21 cellular contexts compared by ENCODE assay signal in the genomic region with DNA sequence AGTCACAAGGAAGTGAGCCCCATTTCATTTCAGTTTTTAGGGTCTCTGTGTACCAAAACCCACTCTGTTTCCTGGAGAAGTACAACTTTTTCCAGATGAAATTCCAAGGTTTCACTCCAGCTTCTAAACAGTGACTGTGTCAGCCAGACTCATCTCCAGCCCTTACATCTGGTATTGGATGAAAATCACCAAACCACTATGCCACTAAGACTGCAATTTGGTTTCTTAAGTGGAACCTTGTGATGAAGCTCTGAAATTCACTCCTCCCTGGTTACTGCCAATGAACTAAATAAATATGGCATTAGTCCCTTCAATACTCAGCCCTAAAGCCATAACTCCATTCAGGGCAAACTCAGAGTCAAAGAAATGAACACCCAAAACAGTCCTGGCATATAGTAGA.
DNase-seq lines count a peak whose midpoint lies in the region; ATAC-seq and TF ChIP-seq lines count a peak whose summit lies in the region.
"Had no signal": no experiment of that assay in that cellular context is flagged by ENCODE, and none has a peak within 500 bp of the region (broad histone marks: within the 10 kb centered on the region; RNA-seq: fewer than 3 reads in every experiment).

No MANE protein-coding gene starts in this region.

- no peak overlapping the region for H3K14ac ChIP-seq in IMR-90 (replicated peaks; ENCODE audit: low read depth, low read length)

- no peak overlapping the region; the same call in 1 of the 2 replicates for H4K91ac ChIP-seq in IMR-90 (ENCODE audit: insufficient read depth, low read depth, low read length)

- no peaks in the 10 kb centered on the region for H3K79me1 ChIP-seq in IMR-90 (ENCODE audit: low read depth in 1 of 2, low read length in 2 of 2)

- H3K4ac ChIP-seq in IMR-90 (ENCODE audit: low read depth, low read length): no peak overlapping the region

- POLR2A ChIA-PET in IMR-90 (lab: Charles Lee; ENCODE audit: unreplicated experiment) (no interaction called here), RWPE1 (lab: Yijun Ruan, JAX; ENCODE audit: low non-redundant PET) (no interaction called here)

- no peak overlapping the region for H2AK9ac ChIP-seq in IMR-90 (replicated peaks; ENCODE audit: low read depth, low read length, poor library complexity)

- no peak overlapping the region for H3K4me2 ChIP-seq in IMR-90 (ENCODE audit: low read depth, low read length)
- H3K4me2 ChIP-seq: BLaER1 had no signal

- no peak overlapping the region for H4K8ac ChIP-seq in IMR-90 (ENCODE audit: low read depth in 2 of 2, low read length in 2 of 2)

- H4K20me1 ChIP-seq in IMR-90 (ENCODE audit: insufficient read depth, low read length): no peaks in the 10 kb centered on the region
- H4K20me1 ChIP-seq: BLaER1 had no signal

- CTCF ChIA-PET in IMR-90 (lab: Yijun Ruan, JAX): interaction anchor here (0.6 kb wide), 1 partner anchor 327 kb away, joined by 3 read pairs; no protein-coding TSS in a partner anchor
- CTCF ChIA-PET in RWPE1 (lab: Yijun Ruan, JAX): no interaction called here

- no peak overlapping the region for H3K9ac ChIP-seq in IMR-90 (ENCODE audit: low read depth, low read length)
- H3K9ac ChIP-seq: BLaER1 had no signal

- no peak for TF ChIP-seq CTCF in AG10803 (conservative IDR thresholded peaks at IDR 0.05; ENCODE audit: low read length)
- no peak for TF ChIP-seq CTCF in IMR-90 (conservative IDR thresholded peaks at IDR 0.05; ENCODE audit: low read depth, low read length)
- TF ChIP-seq CTCF in RWPE1 (conservative IDR thresholded peaks at IDR 0.05; ENCODE audit: low read depth): no peak

- intact Hi-C loops in IMR-90 (cut with micrococcal nuclease): no loop called here

- H3K36me3 ChIP-seq in IMR-90 (ENCODE audit: control insufficient read depth, insufficient read depth, low read length): no peaks in the 10 kb centered on the region
- H3K36me3 ChIP-seq: BE2C, BLaER1 had no signal

- no peaks in the 10 kb centered on the region for H3K27me3 ChIP-seq in IMR-90 (ENCODE audit: control insufficient read depth, insufficient read depth, low read length)
- H3K27me3 ChIP-seq: BE2C, BLaER1 had no signal

- peaks cover 12% of the 10 kb centered on the region for H3K9me1 ChIP-seq in IMR-90 (ENCODE audit: insufficient read depth, low read length)

- no peak overlapping the region for H2AFZ ChIP-seq in IMR-90 (replicated peaks; ENCODE audit: low read length, poor library complexity)

- no TSS peak for BruUV-seq in IMR-90 (replicated peaks; lab: Mats Ljungman, UMichigan)

- no peak overlapping the region for H3K23ac ChIP-seq in IMR-90 (ENCODE audit: low read depth, low read length)

- DNase-seq in AG08395 (ENCODE audit: low spot score) (peak; percentile 36), AG10803 (ENCODE audit: low read depth) (peak; percentile 76), IMR-90 (no peak), fibroblast of gingiva (ENCODE audit: low read depth) (peak; percentile 56), mucosa of gallbladder (ENCODE audit: low spot score) (no peak), RWPE1 (ENCODE audit: low spot score) (no peak), COLO829 (ENCODE audit: low spot score) (no peak)
- DNase-seq: 8988T; ACHN; BE2C; C1 segment of cervical spinal cord; Caco-2; Calu3; CD4-positive, alpha-beta memory T cell; CD4-positive, CD25-positive, alpha-beta regulatory T cell; CD8-positive, alpha-beta memory T cell; DMS79 treated with DMSO at 0.1 percent for 48 hours; GF-D8 had no signal

- in situ Hi-C loops in IMR-90 (cut with MboI; ENCODE audit: low sequenced_read_pairs): no loop called here

- H2BK120ac ChIP-seq in IMR-90 (ENCODE audit: low read depth, low read length): 0 out of 2 replicates have a peak overlapping the region, but pooled peaks have one; percentile 3

- 0 out of 3 replicates have a peak overlapping the region, but pooled peaks have one; percentile 26 for H2BK15ac ChIP-seq in IMR-90 (ENCODE audit: low read depth, low read length)

- H3K27ac ChIP-seq in IMR-90 (ENCODE audit: insufficient read depth, low read length): no peak overlapping the region
- H3K27ac ChIP-seq in RWPE1: no peak overlapping the region
- H3K27ac ChIP-seq: BLaER1 had no signal

- H3K56ac ChIP-seq in IMR-90 (ENCODE audit: extremely low read depth, insufficient read depth, low read length): no peak overlapping the region

- no peak for TF ChIP-seq RAD21 in IMR-90 (IDR thresholded peaks at IDR 0.05; ENCODE audit: low read length)

- H3K4me3 ChIP-seq in AG10803 (ENCODE audit: low read length) (no peak overlapping the region), IMR-90 (ENCODE audit: insufficient read depth, low read depth, low read length) (no peak overlapping the region)
- H3K4me3 ChIP-seq: BLaER1, GM12878 had no signal

- H3K4me1 ChIP-seq in IMR-90 (ENCODE audit: control insufficient read depth, insufficient read depth, low read length): peaks cover 13% of the 10 kb centered on the region
- H3K4me1 ChIP-seq: BE2C, BLaER1, Caco-2 had no signal

- H3K9me3 ChIP-seq in IMR-90 (ENCODE audit: control insufficient read depth, insufficient read depth, low read length): no peaks in the 10 kb centered on the region
- H3K9me3 ChIP-seq: BE2C, BLaER1, Caco-2 had no signal

- no peak overlapping the region for H4K5ac ChIP-seq in IMR-90 (ENCODE audit: low read depth, low read length)

- peak overlapping the region; percentile 14; the same call in 1 of the 2 replicates for H2AK5ac ChIP-seq in IMR-90 (ENCODE audit: low read depth, low read length)

- no peak overlapping the region for H2BK5ac ChIP-seq in IMR-90 (ENCODE audit: low read depth, low read length, poor library complexity, severe bottlenecking)

- H3K18ac ChIP-seq in IMR-90 (ENCODE audit: low read depth, low read length): no peak overlapping the region

- no peak for TF ChIP-seq POLR2A in IMR-90 (IDR thresholded peaks at IDR 0.05; ENCODE audit: low read depth, low read length)

- no peak overlapping the region for H2BK20ac ChIP-seq in IMR-90 (ENCODE audit: low read depth, low read length)

- ATAC-seq in IMR-90 (ENCODE audit: low read depth): no peak
- ATAC-seq in HG02571 (IDR thresholded peaks at IDR 0.05; ENCODE audit: unreplicated experiment): no peak
- ATAC-seq: GM12878 had no signal

- dilution Hi-C loops in IMR-90 (cut with HindIII; ENCODE audit: low sequenced_read_pairs, unreplicated experiment): no loop called here

TF ChIP-seq in IMR-90, 13 proteins besides CTCF, POLR2A, EP300 and RAD21:
- TF ChIP-seq MAFK (IDR thresholded peaks at IDR 0.05; ENCODE audit: low read depth, low read length): no peak
- no peak for TF ChIP-seq USF2 (IDR thresholded peaks at IDR 0.05; ENCODE audit: low read depth, low read length)
- no peak for TF ChIP-seq NFE2L2 (IDR thresholded peaks at IDR 0.05; ENCODE audit: low read depth, low read length)
- no peak for TF ChIP-seq SMC3 (IDR thresholded peaks at IDR 0.05; ENCODE audit: low read depth, low read length)
- TF ChIP-seq MXI1 (IDR thresholded peaks at IDR 0.05; ENCODE audit: borderline replicate concordance, low read depth, low read length): no peak
- no peak for TF ChIP-seq CEBPB (IDR thresholded peaks at IDR 0.05; ENCODE audit: low read depth, low read length)
- TF ChIP-seq RFX5 (IDR thresholded peaks at IDR 0.05; ENCODE audit: low read depth, low read length): no peak
TF ChIP-seq in IMR-90: peak in this region for 0.

Comparison
In these comparisons a context has a peak if more than half of its experiments do, and no peak if none do; other contexts are left out.
1. DNase-seq: peak in AG08395 (single experiment), AG10803 (single experiment) and fibroblast of gingiva (single experiment); none in IMR-90 (single experiment), mucosa of gallbladder (single experiment), RWPE1 (single experiment) and COLO829 (single experiment).